ENCODE assay signal across 2 cellular contexts in the genomic region with DNA sequence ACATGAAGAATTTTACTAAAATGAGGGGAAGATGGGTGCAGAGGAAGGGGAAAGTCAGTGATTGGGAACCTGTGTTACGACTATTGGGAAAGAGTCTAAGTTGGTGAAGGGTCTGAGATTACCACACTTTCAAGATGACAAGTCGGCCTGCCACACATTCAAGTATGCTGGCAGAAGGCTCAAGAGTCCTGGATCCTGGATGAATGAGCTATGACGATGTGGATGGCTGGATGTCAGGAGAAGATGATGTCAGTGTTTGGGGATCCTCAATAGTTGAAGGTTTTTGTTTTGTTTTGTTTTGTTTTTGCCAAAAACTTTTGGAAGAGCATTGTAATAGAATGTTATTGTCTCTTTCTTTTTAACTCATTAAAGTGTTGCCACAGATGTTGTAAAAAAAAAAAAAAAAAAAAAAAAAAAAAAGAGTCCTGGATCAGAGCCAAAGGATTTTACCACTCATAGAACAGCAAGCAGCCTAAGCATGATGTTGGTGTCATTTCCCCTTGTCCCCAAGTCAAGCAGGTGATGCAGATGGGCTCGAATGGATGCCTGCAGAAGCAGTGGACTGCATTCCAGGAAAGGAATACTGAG.
TF ChIP-seq lines count a peak whose summit lies in the region.

No MANE protein-coding gene starts in this region.

TF ChIP-seq in IMR-90, 13 proteins besides CTCF, POLR2A, EP300 and RAD21:
- TF ChIP-seq CHD1 (IDR thresholded peaks at IDR 0.05; ENCODE audit: low read depth, low read length) (no peak), CEBPB (IDR thresholded peaks at IDR 0.05; ENCODE audit: low read depth, low read length) (no peak), NFE2L2 (IDR thresholded peaks at IDR 0.05; ENCODE audit: low read depth, low read length) (no peak), RFX5 (IDR thresholded peaks at IDR 0.05; ENCODE audit: low read depth, low read length) (no peak), BHLHE40 (IDR thresholded peaks at IDR 0.05; ENCODE audit: low read depth, low read length) (no peak), SMC3 (IDR thresholded peaks at IDR 0.05; ENCODE audit: low read depth, low read length) (no peak), MAFK (IDR thresholded peaks at IDR 0.05; ENCODE audit: low read depth, low read length) (no peak), MXI1 (IDR thresholded peaks at IDR 0.05; ENCODE audit: borderline replicate concordance, low read depth, low read length) (no peak), MAZ (IDR thresholded peaks at IDR 0.05; ENCODE audit: borderline replicate concordance, low read depth, low read length) (no peak), FOS (IDR thresholded peaks at IDR 0.05; ENCODE audit: low read depth, low read length) (no peak)
- TF ChIP-seq, protein P1, sequence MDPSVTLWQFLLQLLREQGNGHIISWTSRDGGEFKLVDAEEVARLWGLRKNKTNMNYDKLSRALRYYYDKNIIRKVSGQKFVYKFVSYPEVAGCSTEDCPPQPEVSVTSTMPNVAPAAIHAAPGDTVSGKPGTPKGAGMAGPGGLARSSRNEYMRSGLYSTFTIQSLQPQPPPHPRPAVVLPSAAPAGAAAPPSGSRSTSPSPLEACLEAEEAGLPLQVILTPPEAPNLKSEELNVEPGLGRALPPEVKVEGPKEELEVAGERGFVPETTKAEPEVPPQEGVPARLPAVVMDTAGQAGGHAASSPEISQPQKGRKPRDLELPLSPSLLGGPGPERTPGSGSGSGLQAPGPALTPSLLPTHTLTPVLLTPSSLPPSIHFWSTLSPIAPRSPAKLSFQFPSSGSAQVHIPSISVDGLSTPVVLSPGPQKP (IDR thresholded peaks at IDR 0.05; ENCODE audit: borderline replicate concordance, low read depth, low read length): no peak

TF ChIP-seq in WTC11, 78 proteins besides CTCF, POLR2A, EP300 and RAD21:
- TF ChIP-seq ELF4 (CRISPR knock-in tag; IDR thresholded peaks at IDR 0.05; ENCODE audit: low read depth) (no peak), CBFB (CRISPR knock-in tag; IDR thresholded peaks at IDR 0.05; ENCODE audit: low read depth) (no peak)
